In the genomic region with DNA sequence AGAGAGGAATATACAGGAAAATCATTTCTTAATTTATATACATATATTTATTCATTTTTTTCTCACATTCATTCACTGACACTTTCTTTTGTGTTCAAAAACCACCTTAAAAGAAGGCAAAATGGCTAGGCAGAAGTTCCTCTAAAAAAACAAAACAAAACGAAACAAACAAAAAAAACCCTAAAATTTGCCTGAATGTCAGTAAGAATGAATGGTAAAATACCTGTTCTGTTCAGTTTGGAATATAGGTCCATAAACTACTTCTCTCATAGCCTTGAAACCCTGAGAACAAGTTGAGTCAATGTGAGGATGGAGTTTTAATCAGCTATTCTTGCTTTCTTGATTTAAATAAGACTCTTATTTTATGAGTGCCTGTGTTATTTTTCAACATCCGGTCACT, we compare ENCODE assay signal across 11 cellular contexts. TPM values are rescaled to one million over a fixed set of nuclear protein-coding genes. Genes with fewer than 3 reads are reported as not detected.
"Had no signal": no experiment of that assay in that cellular context is flagged by ENCODE, and none has a peak within 500 bp of the region (broad histone marks: within the 10 kb centered on the region; RNA-seq: fewer than 3 reads in every experiment).

No MANE protein-coding gene starts in this region.

- H3K9me3 ChIP-seq: HAP-1 had no signal

- H3K4me2 ChIP-seq: GM23338 had no signal

- H3K27ac ChIP-seq: GM23248 had no signal

- H3K4me1 ChIP-seq: HAP-1 had no signal

- H3K9me3 Mint-ChIP-seq: GM23338, H9, HFFc6 had no signal

- H3K4me3 ChIP-seq: GM23248, GM23338, HAP-1 had no signal

- H3K36me3 ChIP-seq: HAP-1 had no signal

- H3K27ac Mint-ChIP-seq: GM23338, H9, HFFc6 had no signal

- H3K9ac ChIP-seq: GM23248 had no signal

- DNase-seq: GM23248, GOT3, H7, H9, HCEC 1CT, HFFc6 had no signal

- ATAC-seq: GM23338, HCT116 had no signal

- H3K4me3 Mint-ChIP-seq: GM23338, H9, HFFc6 had no signal

- H2AFZ ChIP-seq: GM23248 had no signal

- FAIRE-seq: H1, H54 had no signal

RNA-seq across cellular contexts. Expression of a gene that starts 30.4 kb away (rescaled TPM):
- total RNA-seq: GM23248, HFFc6 had no signal
- polyA plus RNA-seq: GM23248 had no signal
